Comparison of ENCODE assay signal across 37 cellular contexts in the genomic region with DNA sequence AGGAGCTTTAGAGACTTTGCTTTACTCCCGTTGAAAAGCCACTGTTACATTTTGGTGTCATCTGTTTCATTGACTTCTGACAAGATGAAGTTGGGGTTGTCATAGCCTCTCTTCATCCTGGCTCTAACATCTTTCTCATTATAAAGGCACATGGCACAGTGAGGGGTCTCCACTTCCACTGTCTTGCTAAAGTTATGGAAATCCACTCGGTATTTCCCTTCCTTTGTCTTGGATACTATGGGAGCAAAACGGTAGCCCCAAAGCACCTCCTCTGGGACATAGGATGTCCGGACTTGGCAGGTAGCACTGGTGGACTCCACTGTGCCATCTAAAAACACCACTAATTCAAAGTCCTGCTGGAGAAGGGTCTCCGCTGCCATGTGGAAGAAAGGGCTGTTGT. TPM values are rescaled to one million over a fixed set of nuclear protein-coding genes. Genes with fewer than 3 reads are reported as not detected.
"Had no signal": no experiment of that assay in that cellular context is flagged by ENCODE, and none has a peak within 500 bp of the region (broad histone marks: within the 10 kb centered on the region; RNA-seq: fewer than 3 reads in every experiment).

No MANE protein-coding gene starts in this region.

- H3K9me3 ChIP-seq: esophagus squamous epithelium, gastroesophageal sphincter had no signal

- H3K27me3 ChIP-seq: brain microvascular endothelial cell had no signal

- H3K9me3 Mint-ChIP-seq: activated CD4-positive, alpha-beta memory T cell treated with anti-CD3 and anti-CD28 coated beads, Interleukin-2, amount 10 ng/mL, durations not matched to agents 7 days and 5 days; activated T-cell treated with anti-CD3 and anti-CD28 coated beads, Interleukin-2, amount 50 U/mL, for 24 hours had no signal

- ATAC-seq: activated T-cell treated with anti-CD3 and anti-CD28 coated beads, Interleukin-2, amount 50 U/mL, for 72 hours; gastroesophageal sphincter; T-cell had no signal

- H3K36me3 ChIP-seq: brain microvascular endothelial cell, esophagus squamous epithelium, gastroesophageal sphincter, WERI-Rb-1 had no signal

- H3K27ac ChIP-seq: brain microvascular endothelial cell, epithelial cell of prostate, esophagus squamous epithelium, gastroesophageal sphincter, WERI-Rb-1 had no signal

- H3K4me1 ChIP-seq: gastroesophageal sphincter had no signal

- DNase-seq: activated CD4-positive, alpha-beta memory T cell treated with anti-CD3 and anti-CD28 coated beads, Interleukin-2, amount 10 ng/mL, durations not matched to agents 7 days and 5 days; activated CD4-positive, alpha-beta T cell treated with anti-CD3 and anti-CD28 coated beads for 1 hour; activated CD4-positive, alpha-beta T cell treated with anti-CD3 and anti-CD28 coated beads for 4 hours; activated CD4-positive, alpha-beta T cell treated with anti-CD3 and anti-CD28 coated beads, Interleukin-2, amount 10 ng/mL, durations not matched to agents 7 days and 5 days; activated CD4-positive, alpha-beta T cell treated with anti-CD3 and anti-CD28 coated beads, Interleukin-2, amount 50 U/mL, for 4 hours; activated CD4-positive, CD25-positive, alpha-beta regulatory T cell; activated CD8-positive, alpha-beta memory T cell treated with anti-CD3 and anti-CD28 coated beads, Interleukin-2, amount 50 U/mL, for 48 hours; activated effector memory CD4-positive, alpha-beta T cell treated with Interleukin-2 at 50 U/mL for 16 hours; activated gamma-delta T cell treated with Interleukin-2 at 50 U/mL for 16 hours; activated naive CD4-positive, alpha-beta T cell treated with anti-CD3 and anti-CD28 coated beads, Interleukin-2, amount 50 U/mL, for 16 hours; activated naive CD4-positive, alpha-beta T cell treated with Interleukin-2 at 50 U/mL for 16 hours; activated T-cell treated with anti-CD3 and anti-CD28 coated beads for 4 hours; activated T-cell treated with anti-CD3 and anti-CD28 coated beads, Interleukin-2, amount 50 U/mL, for 24 hours; activated T-cell treated with anti-CD3 and anti-CD28 coated beads, Interleukin-2, amount 50 U/mL, for 72 hours; amniotic stem cell; anterior cingulate cortex; brain microvascular endothelial cell; caudate nucleus; effector CD8-positive, alpha-beta T cell; esophagus squamous epithelium; foreskin melanocyte; SW 1271; T-cell; T1000; WERI-Rb-1 had no signal

- H3K4me3 ChIP-seq: esophagus squamous epithelium, gastroesophageal sphincter had no signal

- H3K27me3 Mint-ChIP-seq: activated CD4-positive, alpha-beta memory T cell treated with anti-CD3 and anti-CD28 coated beads, Interleukin-2, amount 10 ng/mL, durations not matched to agents 7 days and 5 days; activated CD4-positive, alpha-beta T cell treated with anti-CD3 and anti-CD28 coated beads, Interleukin-2, amount 10 ng/mL, durations not matched to agents 7 days and 5 days; activated naive CD8-positive, alpha-beta T cell; activated T-cell treated with anti-CD3 and anti-CD28 coated beads, Interleukin-2, amount 50 U/mL, for 24 hours; T-cell had no signal

- H3K27ac Mint-ChIP-seq: activated CD4-positive, alpha-beta memory T cell treated with anti-CD3 and anti-CD28 coated beads, Interleukin-2, amount 10 ng/mL, durations not matched to agents 7 days and 5 days; activated CD4-positive, alpha-beta T cell treated with anti-CD3 and anti-CD28 coated beads, Interleukin-2, amount 10 ng/mL, durations not matched to agents 7 days and 5 days; activated naive CD8-positive, alpha-beta T cell; activated T-cell treated with anti-CD3 and anti-CD28 coated beads, Interleukin-2, amount 50 U/mL, for 24 hours; T-helper 1 cell treated with Interleukin-12 subunit alpha and Interleukin-12 subunit beta and Interleukin-4 antibody, amounts not matched to agents 30 μg/mL and 1 μg/mL, for 36 hours; T-helper 2 cell treated with Interferon-gamma antibody and Interleukin-4, amounts not matched to agents 5 μg/mL and 100 μg/mL, for 36 hours had no signal

- H3K4me3 Mint-ChIP-seq: activated CD4-positive, alpha-beta memory T cell treated with anti-CD3 and anti-CD28 coated beads, Interleukin-2, amount 10 ng/mL, durations not matched to agents 7 days and 5 days; activated CD4-positive, alpha-beta T cell treated with anti-CD3 and anti-CD28 coated beads, Interleukin-2, amount 10 ng/mL, durations not matched to agents 7 days and 5 days; activated naive CD8-positive, alpha-beta T cell; activated T-cell treated with anti-CD3 and anti-CD28 coated beads, Interleukin-2, amount 50 U/mL, for 24 hours; activated T-cell treated with anti-CD3 and anti-CD28 coated beads, Interleukin-2, amount 50 U/mL, for 72 hours; T-cell; T-helper 1 cell treated with Interleukin-12 subunit alpha and Interleukin-12 subunit beta and Interleukin-4 antibody, amounts not matched to agents 30 μg/mL and 1 μg/mL, for 36 hours; T-helper 2 cell treated with Interferon-gamma antibody and Interleukin-4, amounts not matched to agents 5 μg/mL and 100 μg/mL, for 36 hours had no signal

RNA-seq across cellular contexts. Expression of gene KCNJ1, which starts 28.0 kb away (rescaled TPM):
- total RNA-seq: activated CD4-positive, alpha-beta memory T cell treated with anti-CD3 and anti-CD28 coated beads, Interleukin-2, amount 10 ng/mL, durations not matched to agents 7 days and 5 days; activated CD4-positive, alpha-beta T cell treated with anti-CD3 and anti-CD28 coated beads, Interleukin-2, amount 10 ng/mL, durations not matched to agents 7 days and 5 days; activated T-cell treated with anti-CD3 and anti-CD28 coated beads, Interleukin-2, amount 50 U/mL, for 72 hours; astrocyte; chondrocyte; endothelial cell of umbilical vein; fibroblast of lung; fibroblast of villous mesenchyme; glomerular endothelial cell; T-cell had no signal
- polyA plus RNA-seq: endothelial cell of umbilical vein, fibroblast of lung had no signal

RNA-seq across cellular contexts. Expression of gene KCNJ5, which starts 52.1 kb away (rescaled TPM):
- total RNA-seq: activated CD4-positive, alpha-beta memory T cell treated with anti-CD3 and anti-CD28 coated beads, Interleukin-2, amount 10 ng/mL, durations not matched to agents 7 days and 5 days; activated CD4-positive, alpha-beta T cell treated with anti-CD3 and anti-CD28 coated beads, Interleukin-2, amount 10 ng/mL, durations not matched to agents 7 days and 5 days; dermis microvascular lymphatic vessel endothelial cell had no signal
- polyA plus RNA-seq: endothelial cell of umbilical vein had no signal
